Comparison of ENCODE assay signal across 10 cellular contexts in the genomic region with DNA sequence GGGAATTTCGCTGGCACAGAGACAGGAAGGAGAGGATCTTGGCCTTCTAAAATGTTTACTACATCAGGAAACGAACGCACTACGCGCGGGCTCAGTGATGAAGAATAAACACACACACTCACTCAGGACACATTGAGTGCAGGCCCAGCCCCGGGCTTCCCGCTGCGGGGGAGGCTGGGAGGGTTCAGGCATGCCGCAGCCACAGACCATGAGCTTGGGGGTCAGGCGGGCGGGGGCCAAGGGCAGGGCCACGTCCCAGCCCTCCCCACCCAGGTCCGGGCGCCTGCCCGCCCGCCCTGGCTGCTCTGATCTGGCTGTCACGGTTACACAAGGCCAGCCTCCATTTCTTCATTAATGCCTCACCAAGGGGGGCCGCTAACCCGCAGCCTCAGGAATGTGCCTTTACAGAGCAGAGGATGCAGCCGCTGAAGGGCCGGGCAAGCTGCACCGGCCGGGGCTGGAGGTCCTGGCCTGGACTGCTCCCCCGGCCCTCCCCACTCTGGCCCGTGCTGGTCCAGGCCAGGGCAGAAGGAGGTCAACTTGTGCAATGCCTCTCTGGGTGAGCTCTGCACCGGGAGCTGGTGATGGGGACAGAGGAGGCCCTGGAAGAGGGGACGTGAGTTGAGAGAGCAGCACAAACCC. TPM values are rescaled to one million over a fixed set of nuclear protein-coding genes. Genes with fewer than 3 reads are reported as not detected.
DNase-seq lines count a peak whose midpoint lies in the region; ATAC-seq and TF ChIP-seq lines count a peak whose summit lies in the region.
"Had no signal": no experiment of that assay in that cellular context is flagged by ENCODE, and none has a peak within 500 bp of the region (broad histone marks: within the 10 kb centered on the region; RNA-seq: fewer than 3 reads in every experiment).

No MANE protein-coding gene starts in this region.

- H3K4me1 ChIP-seq in adrenal gland (replicated peaks in 1 of 2) (no peaks in the 10 kb centered on the region), hepatocyte (ENCODE audit: insufficient read depth) (peaks cover 25% of the 10 kb centered on the region), sigmoid colon (peaks cover 0 to 25% (median 13%) of the 10 kb centered on the region in 4 donors)

- H3K4me3 ChIP-seq in adrenal gland: no peak overlapping the region
- no peak overlapping the region for H3K4me3 ChIP-seq in hepatocyte
- no peak overlapping the region for H3K4me3 ChIP-seq in sigmoid colon
- H3K4me3 ChIP-seq: GM12878 had no signal

- H3K9me3 ChIP-seq in adrenal gland (replicated peaks in 1 of 3): no peaks in the 10 kb centered on the region
- H3K9me3 ChIP-seq in hepatocyte (ENCODE audit: low read depth): no peaks in the 10 kb centered on the region
- H3K9me3 ChIP-seq in sigmoid colon: no peaks in the 10 kb centered on the region

- no peaks in the 10 kb centered on the region for H4K20me1 ChIP-seq in hepatocyte (ENCODE audit: insufficient read depth, poor library complexity, severe bottlenecking)

- no peak for ATAC-seq in GM21576 (IDR thresholded peaks at IDR 0.05; ENCODE audit: unreplicated experiment)
- ATAC-seq in GM19035 (IDR thresholded peaks at IDR 0.05; ENCODE audit: unreplicated experiment): no peak
- ATAC-seq: GM12878 had no signal

- peak overlapping the region; percentile 27 for H2AFZ ChIP-seq in hepatocyte

- peak; percentile 74 for DNase-seq in GM04503 (ENCODE audit: low read depth)
- DNase-seq in adrenal gland: peak; percentile 16 to 67 (median 35)
- peak; percentile 79 for DNase-seq in hepatocyte (ENCODE audit: low spot score)
- peak; percentile 74 for DNase-seq in sigmoid colon
- DNase-seq in HUDEP-2 (lab: John Stamatoyannopoulos, UW; ENCODE audit: unreplicated experiment in 76 of 76): no peak
- no peak for DNase-seq in NCI-H748 (lab: John Stamatoyannopoulos, UW; ENCODE audit: unreplicated experiment)
- DNase-seq: T-helper 9 cell had no signal

- peak overlapping the region; percentile 17 for H3K4me2 ChIP-seq in hepatocyte

- H3K79me2 ChIP-seq in hepatocyte: no peaks in the 10 kb centered on the region

- intact Hi-C loops in adrenal gland (cut with DNase I): no loop called here
- intact Hi-C loops in sigmoid colon (cut with DNase I): no loop called here

- H3K9me2 ChIP-seq in hepatocyte (replicated peaks; ENCODE audit: insufficient read depth): no peaks in the 10 kb centered on the region

- H3K36me3 ChIP-seq in adrenal gland (replicated peaks in 1 of 2) (no peaks in the 10 kb centered on the region), hepatocyte (replicated peaks; ENCODE audit: insufficient read depth, low read depth) (no peaks in the 10 kb centered on the region), sigmoid colon (no peaks in the 10 kb centered on the region)

- H3K27me3 ChIP-seq in adrenal gland (peaks cover under 1% of the 10 kb centered on the region), hepatocyte (no peaks in the 10 kb centered on the region), sigmoid colon (no peaks in the 10 kb centered on the region)

- H3K27ac ChIP-seq in adrenal gland: peak overlapping the region in 3 of 5 donors; percentile 52 to 85 (median 61)
- H3K27ac ChIP-seq in hepatocyte: peak overlapping the region; percentile 92
- peak overlapping the region; percentile 39 to 76 (median 50) for H3K27ac ChIP-seq in sigmoid colon

- TF ChIP-seq CTCF in adrenal gland (IDR thresholded peaks at IDR 0.05): no peak
- no peak for TF ChIP-seq CTCF in hepatocyte (IDR thresholded peaks at IDR 0.05; ENCODE audit: poor library complexity)
- no peak for TF ChIP-seq CTCF in sigmoid colon (IDR thresholded peaks at IDR 0.05)

- no peak for TF ChIP-seq EP300 in sigmoid colon (IDR thresholded peaks at IDR 0.05)

- no peak for TF ChIP-seq POLR2A in adrenal gland (IDR thresholded peaks at IDR 0.05)
- TF ChIP-seq POLR2A in sigmoid colon (IDR thresholded peaks at IDR 0.05): no peak

- WGBS in adrenal gland, 4 donors: 45 to 56% (median 52%) methylated on average over 6 to 28 of the region's 28 CpGs
- 21% methylated on average over 20 of the region's 28 CpGs for WGBS in hepatocyte (ENCODE audit: low lambda C conversion rate, missing lambda C conversion rate)
- WGBS in sigmoid colon, 2 donors: 36 to 62% methylated on average over 28 of the region's 28 CpGs

RNA-seq across cellular contexts. Expression of a gene that starts 41.7 kb away (rescaled TPM):
- total RNA-seq in adrenal gland: 100 to 1,000 TPM in 4 of 8 donors, 10 to 100 TPM in 4; 41.8 to 340 (median 118) TPM
- polyA plus RNA-seq in adrenal gland: 100 to 1,000 TPM in 2 of 3 donors, 10 to 100 TPM in 1; 96.5 to 307 (median 102) TPM
- total RNA-seq in hepatocyte: 1,323 and 1,507 TPM in 2 replicates
- 2,911 and 3,175 TPM in 2 replicates for polyA plus RNA-seq in hepatocyte
- 10 to 100 TPM; 13.9 to 63.1 (median 27.0) TPM for total RNA-seq in sigmoid colon
- polyA plus RNA-seq in sigmoid colon: 1 to 10 TPM; 1.6 to 7.8 (median 2.4) TPM
- polyA plus RNA-seq: GM12878 had no signal

Comparison
In these comparisons a context has a peak if more than half of its experiments do, and no peak if none do; other contexts are left out.
1. DNase-seq: peak in GM04503 (single experiment), adrenal gland (7 of 7), hepatocyte (single experiment) and sigmoid colon (single experiment); none in HUDEP-2 (0 of 76) and NCI-H748 (single experiment).
2. Peak in every context shown above with its lines, with median percentiles within 50 percentile points of each other: H3K27ac ChIP-seq.